ENCODE assay signal across 26 cellular contexts in the genomic region with DNA sequence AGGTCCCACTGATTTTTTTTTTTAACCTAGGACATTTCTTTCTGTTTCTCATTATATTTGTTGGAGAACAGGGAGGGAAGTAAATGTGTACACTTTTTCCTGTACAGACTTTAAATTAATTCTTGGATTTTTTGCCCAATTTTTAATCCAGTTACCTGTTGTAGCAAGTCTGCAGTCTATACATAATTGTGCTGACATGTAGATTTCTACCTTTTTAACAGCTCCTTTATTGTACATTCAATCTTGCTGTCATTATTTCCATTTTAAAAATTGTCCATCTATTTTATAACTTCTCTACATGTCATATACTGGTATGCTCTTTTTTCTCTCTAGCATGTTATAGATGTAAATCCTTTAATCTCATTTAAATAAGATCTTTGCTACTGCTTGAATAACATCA.
"Had no signal": no experiment of that assay in that cellular context is flagged by ENCODE, and none has a peak within 500 bp of the region (broad histone marks: within the 10 kb centered on the region; RNA-seq: fewer than 3 reads in every experiment).

No MANE protein-coding gene starts in this region.

- H3K4me1 ChIP-seq: colonic mucosa, esophagus squamous epithelium, gastrocnemius medialis, heart right ventricle, left lung, lower lobe of right lung had no signal

- H3K27me3 ChIP-seq: colonic mucosa, esophagus squamous epithelium, gastrocnemius medialis, heart right ventricle, left lung had no signal

- DNase-seq: colonic mucosa; cortex of kidney; effector CD8-positive, alpha-beta T cell; effector memory CD8-positive, alpha-beta T cell; endodermal cell; erythroblast; esophagus squamous epithelium; foreskin fibroblast; foreskin melanocyte; gastrocnemius medialis; glutamatergic neuron; head of caudate nucleus; heart right ventricle; hippocampal formation; left cardiac atrium; left lung; left ventricle myocardium superior; lower lobe of right lung; mesenchymal stem cell; mucosa of descending colon; naive B cell had no signal

- ATAC-seq: effector memory CD8-positive, alpha-beta T cell; esophagus mucosa; gastrocnemius medialis; heart right ventricle; left cardiac atrium; left lung; left ventricle myocardium superior; lower lobe of right lung; mucosa of descending colon had no signal

- H3K4me3 ChIP-seq: colonic mucosa, esophagus squamous epithelium, gastrocnemius medialis, heart right ventricle, left lung, lower lobe of right lung, mucosa of descending colon had no signal

- FAIRE-seq: endometrium, islet of Langerhans, keratinocyte had no signal

- H3K36me3 ChIP-seq: colonic mucosa, esophagus squamous epithelium, gastrocnemius medialis, heart right ventricle, left lung, lower lobe of right lung had no signal

- H3K9me3 ChIP-seq: colonic mucosa, gastrocnemius medialis, lower lobe of right lung had no signal

- H3K27ac ChIP-seq: colonic mucosa, epithelial cell of prostate, esophagus squamous epithelium, gastrocnemius medialis, heart right ventricle, left lung, lower lobe of right lung had no signal
